8 cellular contexts compared by ENCODE assay signal in the genomic region with DNA sequence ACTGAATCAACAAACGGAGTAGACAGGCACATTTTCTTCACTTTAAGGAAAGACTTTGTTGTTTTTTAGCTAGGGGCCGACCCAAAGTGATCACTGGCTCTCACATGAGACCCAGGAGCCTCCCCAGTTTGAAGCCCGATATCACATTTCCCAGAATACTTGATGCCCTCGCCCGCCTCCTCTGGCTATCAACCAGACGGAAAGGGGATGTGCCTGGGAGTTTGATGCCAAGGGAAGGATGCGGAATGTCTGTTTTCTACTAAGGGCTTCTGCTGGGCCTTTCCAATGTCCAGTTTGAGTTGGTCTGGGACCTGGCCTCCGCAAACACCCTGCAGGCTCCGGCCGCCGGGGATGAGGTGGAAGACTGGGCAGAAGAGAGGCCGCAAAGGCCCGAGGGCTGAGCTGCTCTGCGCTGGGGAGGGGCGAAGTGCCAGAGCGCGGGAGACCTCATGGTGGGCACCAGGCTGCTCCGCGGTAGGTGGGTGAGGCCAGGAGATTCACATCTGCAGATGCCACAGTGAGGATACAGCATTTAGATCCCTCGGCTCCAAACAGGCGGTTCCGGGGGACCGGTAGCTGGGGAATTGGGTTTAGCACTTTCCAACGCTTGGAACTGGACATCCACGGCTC. TPM values are rescaled to one million over a fixed set of nuclear protein-coding genes. Genes with fewer than 3 reads are reported as not detected.
DNase-seq lines count a peak whose midpoint lies in the region; ATAC-seq and TF ChIP-seq lines count a peak whose summit lies in the region.

No MANE protein-coding gene starts in this region.

- intact Hi-C loops in adrenal gland (cut with DNase I): no loop called here

- H3K4me1 ChIP-seq in NT2/D1 (ENCODE audit: insufficient read depth, insufficient read length) (no peaks in the 10 kb centered on the region), endocrine pancreas (ENCODE audit: control insufficient read depth, insufficient read depth, low read length) (no peaks in the 10 kb centered on the region), adrenal gland (replicated peaks in 1 of 2) (peaks cover 3 to 4% of the 10 kb centered on the region in 2 donors)

- H3K36me3 Mint-ChIP-seq in T-helper 2 cell treated with Interferon-gamma antibody and Interleukin-4, amounts not matched to agents 5 μg/mL and 100 μg/mL, for 36 hours (ENCODE audit: low read depth): no peaks in the 10 kb centered on the region

- H3K27ac Mint-ChIP-seq in T-helper 2 cell treated with Interferon-gamma antibody and Interleukin-4, amounts not matched to agents 5 μg/mL and 100 μg/mL, for 36 hours: peak overlapping the region; percentile 77

- H3K4me3 Mint-ChIP-seq in T-helper 2 cell treated with Interferon-gamma antibody and Interleukin-4, amounts not matched to agents 5 μg/mL and 100 μg/mL, for 36 hours: peak overlapping the region; percentile 90

- TF ChIP-seq RAD21 in neural cell (conservative IDR thresholded peaks at IDR 0.05): no peak

- H4K20me1 ChIP-seq in neural cell (ENCODE audit: insufficient read depth): no peaks in the 10 kb centered on the region

- H3K27me3 Mint-ChIP-seq in T-helper 2 cell treated with Interferon-gamma antibody and Interleukin-4, amounts not matched to agents 5 μg/mL and 100 μg/mL, for 36 hours (ENCODE audit: low read depth): peaks cover 16% of the 10 kb centered on the region

- 32 to 80% (median 54%) methylated on average over 7 to 25 of the region's 25 CpGs for WGBS in adrenal gland, 4 donors

- no peak for TF ChIP-seq EP300 in neural cell (conservative IDR thresholded peaks at IDR 0.05; ENCODE audit: poor library complexity, severe bottlenecking)

- H3K36me3 ChIP-seq in NT2/D1 (ENCODE audit: insufficient read depth, insufficient read length, low read length) (no peaks in the 10 kb centered on the region), endocrine pancreas (ENCODE audit: control insufficient read depth, insufficient read depth, low read length) (no peaks in the 10 kb centered on the region), neural cell (ENCODE audit: insufficient read depth, low read length) (no peaks in the 10 kb centered on the region), adrenal gland (replicated peaks in 1 of 2) (no peaks in the 10 kb centered on the region)

- H3F3A ChIP-seq in neural cell (ENCODE audit: insufficient read depth, low read length, poor library complexity, severe bottlenecking): no peaks in the 10 kb centered on the region

- H3K9me2 ChIP-seq in neural cell (ENCODE audit: insufficient read depth, low read length): no peaks in the 10 kb centered on the region

- peak overlapping the region; percentile 63 for H3K4me2 ChIP-seq in neural cell (ENCODE audit: low read length)

- peaks cover 6% of the 10 kb centered on the region for H3K4me1 Mint-ChIP-seq in T-helper 2 cell treated with Interferon-gamma antibody and Interleukin-4, amounts not matched to agents 5 μg/mL and 100 μg/mL, for 36 hours (ENCODE audit: low read depth)

- no peak for TF ChIP-seq POLR2A in adrenal gland (IDR thresholded peaks at IDR 0.05)

- H3K4me3 ChIP-seq in NT2/D1 (ENCODE audit: insufficient read length, low read depth): peak overlapping the region; percentile 76
- H3K4me3 ChIP-seq in endocrine pancreas (ENCODE audit: control insufficient read depth, insufficient read depth, low read length): peak overlapping the region; percentile 45
- peak overlapping the region; percentile 97 for H3K4me3 ChIP-seq in neural cell (ENCODE audit: low read length)
- peak overlapping the region in 2 of 4 donors; percentile 88 to 98 for H3K4me3 ChIP-seq in adrenal gland

- no peaks in the 10 kb centered on the region for H3K9me3 ChIP-seq in NT2/D1 (ENCODE audit: insufficient read depth, low read length)
- no peaks in the 10 kb centered on the region for H3K9me3 ChIP-seq in endocrine pancreas (ENCODE audit: control insufficient read depth, low read length)
- no peaks in the 10 kb centered on the region for H3K9me3 ChIP-seq in neural cell (ENCODE audit: low read length)
- H3K9me3 ChIP-seq in adrenal gland (replicated peaks in 1 of 3): no peaks in the 10 kb centered on the region

- no peaks in the 10 kb centered on the region for H3K9me3 Mint-ChIP-seq in T-helper 2 cell treated with Interferon-gamma antibody and Interleukin-4, amounts not matched to agents 5 μg/mL and 100 μg/mL, for 36 hours

- TF ChIP-seq CTCF in neural cell (IDR thresholded peaks at IDR 0.05; ENCODE audit: poor library complexity, severe bottlenecking) (no peak), adrenal gland (IDR thresholded peaks at IDR 0.05) (no peak)

- H3K9ac ChIP-seq in NT2/D1 (ENCODE audit: insufficient read length, low read depth) (peak overlapping the region; percentile 72), endocrine pancreas (ENCODE audit: control insufficient read depth, insufficient read depth, low read length) (no peak overlapping the region), neural cell (ENCODE audit: low read length) (peak overlapping the region; percentile 18)

- DNase-seq in T-helper 2 cell treated with Interferon-gamma antibody and Interleukin-4, amounts not matched to agents 5 μg/mL and 100 μg/mL, for 36 hours (ENCODE audit: low spot score): no peak
- DNase-seq in T-helper 2 cell (no peak), NT2/D1 (ENCODE audit: low read depth, low spot score) (no peak), adrenal gland (no peak)
- no peak for DNase-seq in activated CD4-positive, alpha-beta T cell treated with anti-CD3 and anti-CD28 coated beads for 48 hours

- peak overlapping the region; percentile 29 for H2AFZ ChIP-seq in neural cell (ENCODE audit: low read depth, low read length)

- H3K27me3 ChIP-seq in NT2/D1 (ENCODE audit: insufficient read depth, insufficient read length): no peaks in the 10 kb centered on the region
- no peaks in the 10 kb centered on the region for H3K27me3 ChIP-seq in endocrine pancreas (ENCODE audit: control insufficient read depth, insufficient read depth, low read length)
- H3K27me3 ChIP-seq in neural cell (ENCODE audit: insufficient read depth, low read depth, low read length): no peaks in the 10 kb centered on the region
- no peaks in the 10 kb centered on the region for H3K27me3 ChIP-seq in adrenal gland

- no peaks in the 10 kb centered on the region for H3K79me2 ChIP-seq in neural cell (replicated peaks; ENCODE audit: insufficient read depth, low read length)

- ATAC-seq in HG03108 (IDR thresholded peaks at IDR 0.05; ENCODE audit: unreplicated experiment): no peak

- H3K27ac ChIP-seq in neural cell (ENCODE audit: low read length): no peak overlapping the region
- H3K27ac ChIP-seq in adrenal gland: no peak overlapping the region

TF ChIP-seq in neural cell, 6 proteins besides CTCF, POLR2A, EP300 and RAD21:
- no peak for TF ChIP-seq TAF1 (IDR thresholded peaks at IDR 0.05; ENCODE audit: low read depth)
- TF ChIP-seq, protein P1, sequence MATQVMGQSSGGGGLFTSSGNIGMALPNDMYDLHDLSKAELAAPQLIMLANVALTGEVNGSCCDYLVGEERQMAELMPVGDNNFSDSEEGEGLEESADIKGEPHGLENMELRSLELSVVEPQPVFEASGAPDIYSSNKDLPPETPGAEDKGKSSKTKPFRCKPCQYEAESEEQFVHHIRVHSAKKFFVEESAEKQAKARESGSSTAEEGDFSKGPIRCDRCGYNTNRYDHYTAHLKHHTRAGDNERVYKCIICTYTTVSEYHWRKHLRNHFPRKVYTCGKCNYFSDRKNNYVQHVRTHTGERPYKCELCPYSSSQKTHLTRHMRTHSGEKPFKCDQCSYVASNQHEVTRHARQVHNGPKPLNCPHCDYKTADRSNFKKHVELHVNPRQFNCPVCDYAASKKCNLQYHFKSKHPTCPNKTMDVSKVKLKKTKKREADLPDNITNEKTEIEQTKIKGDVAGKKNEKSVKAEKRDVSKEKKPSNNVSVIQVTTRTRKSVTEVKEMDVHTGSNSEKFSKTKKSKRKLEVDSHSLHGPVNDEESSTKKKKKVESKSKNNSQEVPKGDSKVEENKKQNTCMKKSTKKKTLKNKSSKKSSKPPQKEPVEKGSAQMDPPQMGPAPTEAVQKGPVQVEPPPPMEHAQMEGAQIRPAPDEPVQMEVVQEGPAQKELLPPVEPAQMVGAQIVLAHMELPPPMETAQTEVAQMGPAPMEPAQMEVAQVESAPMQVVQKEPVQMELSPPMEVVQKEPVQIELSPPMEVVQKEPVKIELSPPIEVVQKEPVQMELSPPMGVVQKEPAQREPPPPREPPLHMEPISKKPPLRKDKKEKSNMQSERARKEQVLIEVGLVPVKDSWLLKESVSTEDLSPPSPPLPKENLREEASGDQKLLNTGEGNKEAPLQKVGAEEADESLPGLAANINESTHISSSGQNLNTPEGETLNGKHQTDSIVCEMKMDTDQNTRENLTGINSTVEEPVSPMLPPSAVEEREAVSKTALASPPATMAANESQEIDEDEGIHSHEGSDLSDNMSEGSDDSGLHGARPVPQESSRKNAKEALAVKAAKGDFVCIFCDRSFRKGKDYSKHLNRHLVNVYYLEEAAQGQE (IDR thresholded peaks at IDR 0.05; ENCODE audit: borderline replicate concordance): no peak
- TF ChIP-seq POLR2AphosphoS5 (IDR thresholded peaks at IDR 0.05): no peak
- no peak for TF ChIP-seq SMC3 (conservative IDR thresholded peaks at IDR 0.05; ENCODE audit: poor library complexity)
- no peak for TF ChIP-seq MXI1 (conservative IDR thresholded peaks at IDR 0.05; ENCODE audit: poor library complexity, severe bottlenecking)
- no peak for TF ChIP-seq EZH2 (IDR thresholded peaks at IDR 0.05; ENCODE audit: borderline replicate concordance, insufficient read depth, low read length, poor library complexity, severe bottlenecking)

RNA-seq across cellular contexts. Expression of a gene that starts 0.5 kb away (rescaled TPM):
- 6.8 and 7.0 TPM in 2 replicates for polyA plus RNA-seq in neural cell
- polyA minus RNA-seq in neural cell: 9.5 and 28.0 TPM in 2 replicates
- 10 to 100 TPM in 2 of 8 donors, 1 to 10 TPM in 6; 3.3 to 21.4 (median 6.6) TPM for total RNA-seq in adrenal gland
- 1 to 10 TPM; 1.0 to 5.7 (median 1.8) TPM for polyA plus RNA-seq in adrenal gland

RNA-seq across cellular contexts. Expression of a gene that starts 36.4 kb away (rescaled TPM):
- polyA plus RNA-seq in neural cell (16.6 and 21.2 TPM in 2 replicates), adrenal gland (100 to 1,000 TPM in 1 of 3 donors, 10 to 100 TPM in 2; 34.3 to 195 (median 57.7) TPM)
- 21.7 and 36.7 TPM in 2 replicates for polyA minus RNA-seq in neural cell
- total RNA-seq in adrenal gland: 100 to 1,000 TPM; 122 to 261 (median 162) TPM
